Comparison of ENCODE assay signal across 8 cellular contexts in genomic region chr2:113234721-113235346, GRCh38. TPM values are rescaled to one million over a fixed set of nuclear protein-coding genes. Genes with fewer than 3 reads are reported as not detected.
DNase-seq lines count a peak whose midpoint lies in the region; ATAC-seq and TF ChIP-seq lines count a peak whose summit lies in the region.

No MANE protein-coding gene starts in this region.

- CTCF ChIA-PET in HCT116 (lab: Charles Lee) = interaction anchor here (0.7 to 2.2 kb wide), 13 partner anchors 10 to 156 kb away, joined by 3 to 29 read pairs (median 4); no protein-coding TSS in a partner anchor

- DNase-seq in HCT116 (ENCODE audit: low read depth, low spot score) (no peak), amygdala (lab: John Stamatoyannopoulos, UW) (no peak), D341Med (ENCODE audit: low spot score) (no peak), colonic mucosa (no peak), HT-29 (ENCODE audit: low spot score) (no peak)
- no peak for DNase-seq in activated naive CD8-positive, alpha-beta T cell treated with anti-CD3 and anti-CD28 coated beads, Interleukin-2, amount 50 U/mL, for 24 hours

- TF ChIP-seq RAD21 in HCT116 (IDR thresholded peaks at IDR 0.05; ENCODE audit: low read depth) = no peak

- TF ChIP-seq CTCF in HCT116 (IDR thresholded peaks at IDR 0.05 in 2 of 3, conservative IDR thresholded peaks at IDR 0.05 in 1 of 3; ENCODE audit: borderline replicate concordance in 1 of 3, insufficient read depth in 1 of 3, low read depth in 2 of 3, low read length in 2 of 3) (no peak), colonic mucosa (IDR thresholded peaks at IDR 0.05) (no peak)

- POLR2A ChIA-PET in HCT116 (lab: Charles Lee) = interaction anchor here (0.9 to 3.6 kb wide), 4 partner anchors 14 to 48 kb away, joined by 4 to 22 read pairs (median 8); no protein-coding TSS in a partner anchor

- H4K20me1 ChIP-seq in HCT116 (ENCODE audit: insufficient read depth) = no peaks in the 10 kb centered on the region

- H3K4me1 ChIP-seq in ACC112 (ENCODE audit: control insufficient read depth, insufficient read depth, low read length, unreplicated experiment) = peaks cover 35% of the 10 kb centered on the region
- H3K4me1 ChIP-seq in HCT116 (ENCODE audit: control insufficient read depth in 1 of 2, insufficient read depth in 2 of 2, low read length in 2 of 2) = peaks cover 44 to 52% of the 10 kb centered on the region in 2 experiments
- H3K4me1 ChIP-seq in mesodermal cell (ENCODE audit: control insufficient read depth, insufficient read depth, low read length, poor library complexity, severe bottlenecking) = peaks cover 2% of the 10 kb centered on the region
- no peaks in the 10 kb centered on the region for H3K4me1 ChIP-seq in colonic mucosa

- ATAC-seq in HCT116 = peak; percentile 51
- ATAC-seq in activated naive CD8-positive, alpha-beta T cell treated with anti-CD3 and anti-CD28 coated beads, Interleukin-2, amount 50 U/mL, for 24 hours = peak; percentile 2

- H3K9me3 ChIP-seq in HCT116 (ENCODE audit: control insufficient read depth in 1 of 2, insufficient read depth in 1 of 2, low read depth in 1 of 2, low read length in 2 of 2) (no peaks in the 10 kb centered on the region), mesodermal cell (ENCODE audit: control insufficient read depth, low read length) (no peaks in the 10 kb centered on the region), colonic mucosa (no peaks in the 10 kb centered on the region)

- H3K27me3 ChIP-seq in ACC112 (ENCODE audit: insufficient read depth, low read length) = no peaks in the 10 kb centered on the region
- H3K27me3 ChIP-seq in HCT116 (ENCODE audit: insufficient read depth, low read length) = no peaks in the 10 kb centered on the region
- no peaks in the 10 kb centered on the region for H3K27me3 ChIP-seq in colonic mucosa

- peak overlapping the region; percentile 88 for H3K4me3 ChIP-seq in ACC112 (ENCODE audit: low read depth, low read length)
- peak overlapping the region; percentile 66 to 93 for H3K4me3 ChIP-seq in HCT116 (replicated peaks in 1 of 2; ENCODE audit: low read depth in 1 of 2, low read length in 2 of 2)
- peak overlapping the region; percentile 39 for H3K4me3 ChIP-seq in mesodermal cell (ENCODE audit: extremely low read depth, insufficient read depth, low read length, poor library complexity, severe bottlenecking)
- no peak overlapping the region for H3K4me3 ChIP-seq in colonic mucosa

- H3K9ac ChIP-seq in HCT116 (ENCODE audit: low read length) (peak overlapping the region; percentile 96), colonic mucosa (ENCODE audit: low read depth in 2 of 2, low read length in 2 of 2) (peak overlapping the region in 1 of 2 donors; percentile 63)

- peaks cover 41% of the 10 kb centered on the region for H3K4me1 Mint-ChIP-seq in activated naive CD8-positive, alpha-beta T cell treated with anti-CD3 and anti-CD28 coated beads, Interleukin-2, amount 50 U/mL, for 24 hours

- H3K27ac Mint-ChIP-seq in activated naive CD8-positive, alpha-beta T cell treated with anti-CD3 and anti-CD28 coated beads, Interleukin-2, amount 50 U/mL, for 24 hours = peak overlapping the region; percentile 97

- intact Hi-C loops in HCT116 (cut with micrococcal nuclease) = loop anchor here (2.0 kb wide), 1 partner anchor 36 kb away; no protein-coding TSS in a partner anchor
- intact Hi-C loops in colonic mucosa (cut with DNase I) = no loop called here

- no peaks in the 10 kb centered on the region for H3K27me3 Mint-ChIP-seq in activated naive CD8-positive, alpha-beta T cell treated with anti-CD3 and anti-CD28 coated beads, Interleukin-2, amount 50 U/mL, for 24 hours

- TSS peak; percentile 88 for BruUV-seq in HCT116 (replicated peaks; lab: Mats Ljungman, UMichigan)

- H3K4me2 ChIP-seq in HCT116 (ENCODE audit: low read length) = peak overlapping the region; percentile 92

- H3K79me2 ChIP-seq in ACC112 (ENCODE audit: control insufficient read depth, insufficient read depth, low read length, unreplicated experiment) = peaks cover 38% of the 10 kb centered on the region
- peaks cover 49% of the 10 kb centered on the region for H3K79me2 ChIP-seq in HCT116 (ENCODE audit: insufficient read depth, low read length)

- TF ChIP-seq POLR2A in HCT116 (IDR thresholded peaks at IDR 0.05; ENCODE audit: borderline replicate concordance, extremely low read depth, insufficient read depth, insufficient read length) = no peak

- H3K9me2 ChIP-seq in HCT116 (ENCODE audit: insufficient read depth) = no peaks in the 10 kb centered on the region

- peaks cover 10% of the 10 kb centered on the region; the same call in 1 of the 2 replicates for H3K36me3 ChIP-seq in ACC112 (ENCODE audit: insufficient read depth, low read length)
- H3K36me3 ChIP-seq in HCT116 (ENCODE audit: control insufficient read depth in 1 of 2, insufficient read depth in 2 of 2, low read length in 2 of 2) = peaks cover 11 to 27% of the 10 kb centered on the region in 2 experiments; a peak in 3 of 4 replicates
- H3K36me3 ChIP-seq in mesodermal cell (ENCODE audit: control insufficient read depth, insufficient read depth, low read length) = peaks cover 5% of the 10 kb centered on the region
- no peaks in the 10 kb centered on the region for H3K36me3 ChIP-seq in colonic mucosa

- no peaks in the 10 kb centered on the region for H3K9me3 Mint-ChIP-seq in activated naive CD8-positive, alpha-beta T cell treated with anti-CD3 and anti-CD28 coated beads, Interleukin-2, amount 50 U/mL, for 24 hours

- H3K4me3 Mint-ChIP-seq in activated naive CD8-positive, alpha-beta T cell treated with anti-CD3 and anti-CD28 coated beads, Interleukin-2, amount 50 U/mL, for 24 hours = peak overlapping the region; percentile 88

- H2AFZ ChIP-seq in ACC112 (ENCODE audit: low read length, unreplicated experiment) (peak overlapping the region; percentile 36), HCT116 (ENCODE audit: low read depth, low read length, poor library complexity, severe bottlenecking) (no peak overlapping the region)

- RAD21 ChIA-PET in HCT116 (lab: Charles Lee; ENCODE audit: low non-redundant PET in 1 of 2, low total read pairs in 2 of 2, uncharacterized antibody in 2 of 2, unreplicated experiment in 2 of 2) = interaction anchor here (1.0 to 1.2 kb wide), 3 partner anchors 31 to 36 kb away, joined by 5 to 6 read pairs (median 5); no protein-coding TSS in a partner anchor

- peaks cover 12% of the 10 kb centered on the region for H3K36me3 Mint-ChIP-seq in activated naive CD8-positive, alpha-beta T cell treated with anti-CD3 and anti-CD28 coated beads, Interleukin-2, amount 50 U/mL, for 24 hours (ENCODE audit: low read depth)

- H3K27ac ChIP-seq in ACC112 (ENCODE audit: low read depth, low read length) = peak overlapping the region; percentile 98
- H3K27ac ChIP-seq in HCT116 (ENCODE audit: low read depth, low read length) = peak overlapping the region; percentile 95
- no peak overlapping the region for H3K27ac ChIP-seq in mesodermal cell (ENCODE audit: low read depth, low read length, severe bottlenecking)
- H3K27ac ChIP-seq in colonic mucosa = no peak overlapping the region

- WGBS in mesodermal cell (ENCODE audit: insufficient coverage in 2 of 2), 2 experiments = 87 to 90% methylated on average over 15 to 16 of the region's 16 CpGs

TF ChIP-seq in HCT116, 20 proteins besides CTCF, POLR2A, EP300 and RAD21:
- TF ChIP-seq ZNF274 (IDR thresholded peaks at IDR 0.05; ENCODE audit: low read depth, low read length) (no peak), SIN3A (IDR thresholded peaks at IDR 0.05; ENCODE audit: low read depth) (no peak)
TF ChIP-seq in HCT116: peak in this region for 0.

RNA-seq across cellular contexts. Expression of gene PAX8, which starts 43.9 kb away (rescaled TPM):
- total RNA-seq in HCT116 (2021; ENCODE audit: unreplicated experiment) (4.4 TPM), colonic mucosa (1 to 10 TPM; 1.1 to 1.9 TPM)
- polyA plus RNA-seq in HCT116 (2012) = 11.9 and 15.6 TPM in 2 replicates
- polyA plus RNA-seq in mesodermal cell (2013, experiment 1 of 2) = 3.7 TPM
- polyA plus RNA-seq in mesodermal cell (2013, experiment 2 of 2) = 2.3 TPM
- 1.5 and 3.4 TPM in 2 replicates for total RNA-seq in HT-29 (2014; rRNA removed; shearing (Covaris generic))

Comparison
In these comparisons a context has a peak if more than half of its experiments do, and no peak if none do; other contexts are left out.
1. H3K27ac ChIP-seq: peak in ACC112 (single experiment) and HCT116 (single experiment); none in mesodermal cell (single experiment) and colonic mucosa (single experiment).